ENCODE assay signal across 27 cellular contexts in genomic region chr2:63403820-63404219, GRCh38.
DNase-seq lines count a peak whose midpoint lies in the region; ATAC-seq, FAIRE-seq and TF ChIP-seq lines count a peak whose summit lies in the region.
"Had no signal": no experiment of that assay in that cellular context is flagged by ENCODE, and none has a peak within 500 bp of the region (broad histone marks: within the 10 kb centered on the region; RNA-seq: fewer than 3 reads in every experiment).

No MANE protein-coding gene starts in this region.

- H3K4me1 Mint-ChIP-seq in astrocyte (ENCODE audit: low read depth, unreplicated experiment), result no peaks in the 10 kb centered on the region
- peaks cover 4% of the 10 kb centered on the region for H3K4me1 Mint-ChIP-seq in glutamatergic neuron (ENCODE audit: low read depth, unreplicated experiment)
- peaks cover 0 to 17% (median 7%) of the 10 kb centered on the region in 4 donors for H3K4me1 Mint-ChIP-seq in naive thymus-derived CD8-positive, alpha-beta T cell
- H3K4me1 Mint-ChIP-seq: B cell had no signal

- H4K20me1 ChIP-seq in astrocyte (ENCODE audit: insufficient read depth, low read length), result no peaks in the 10 kb centered on the region
- H4K20me1 ChIP-seq in keratinocyte (ENCODE audit: control insufficient read depth, extremely low read depth, insufficient read depth, low read length), result no peaks in the 10 kb centered on the region
- H4K20me1 ChIP-seq: BLaER1 treated with 17β-estradiol and CSF1 and Interleukin-3, amounts not matched to agents 10 nM and 100 nM had no signal

- H3K36me3 Mint-ChIP-seq in astrocyte (ENCODE audit: low read depth, unreplicated experiment) (peaks cover 8% of the 10 kb centered on the region), glutamatergic neuron (ENCODE audit: unreplicated experiment) (no peaks in the 10 kb centered on the region)
- peaks cover 21 to 39% (median 34%) of the 10 kb centered on the region in 3 donors for H3K36me3 Mint-ChIP-seq in naive thymus-derived CD8-positive, alpha-beta T cell

- H3K36me3 ChIP-seq in astrocyte (ENCODE audit: insufficient read depth, low read length), result no peaks in the 10 kb centered on the region
- H3K36me3 ChIP-seq in keratinocyte (ENCODE audit: control insufficient read depth in 2 of 2, extremely low read depth in 1 of 2, insufficient read depth in 2 of 2, low read length in 2 of 2), result no peaks in the 10 kb centered on the region

- H3K79me2 ChIP-seq in astrocyte (ENCODE audit: insufficient read depth, low read length), result no peaks in the 10 kb centered on the region
- H3K79me2 ChIP-seq in keratinocyte (ENCODE audit: control insufficient read depth, insufficient read depth, low read length), result no peaks in the 10 kb centered on the region

- H3K27me3 Mint-ChIP-seq in astrocyte (ENCODE audit: low read depth, unreplicated experiment), result no peaks in the 10 kb centered on the region
- H3K27me3 Mint-ChIP-seq in glutamatergic neuron (ENCODE audit: unreplicated experiment), result no peaks in the 10 kb centered on the region
- no peaks in the 10 kb centered on the region for H3K27me3 Mint-ChIP-seq in naive thymus-derived CD8-positive, alpha-beta T cell
- H3K27me3 Mint-ChIP-seq: B cell; CD4-positive, alpha-beta T cell had no signal

- POLR2A ChIA-PET in A549 (lab: Yijun Ruan, JAX), result no interaction called here
- POLR2A ChIA-PET in naive thymus-derived CD8-positive, alpha-beta T cell (lab: Charles Lee), result no interaction called here

- no peak for DNase-seq in A549 (ENCODE audit: low read depth in 1 of 2, low spot score in 1 of 2)
- DNase-seq in D721Med (ENCODE audit: insufficient read length, low spot score), result no peak
- DNase-seq in astrocyte (ENCODE audit: low read depth), result no peak
- no peak for DNase-seq in keratinocyte (ENCODE audit: low read depth, low spot score)
- no peak for DNase-seq in glutamatergic neuron
- DNase-seq in naive thymus-derived CD8-positive, alpha-beta T cell, result no peak
- DNase-seq: 8988T; AML-193; Caco-2; Calu3; CD4-positive, alpha-beta T cell; CD8-positive, alpha-beta T cell; DMS 273 treated with DMSO at 0.1 percent for 48 hours; DMS153; DMS53; DMS79; DND-41; EL; GDM1 had no signal

- H3K27ac Mint-ChIP-seq in astrocyte (ENCODE audit: unreplicated experiment) (no peak overlapping the region), glutamatergic neuron (ENCODE audit: unreplicated experiment) (no peak overlapping the region)
- H3K27ac Mint-ChIP-seq in naive thymus-derived CD8-positive, alpha-beta T cell, result no peak overlapping the region
- H3K27ac Mint-ChIP-seq: B cell; CD4-positive, alpha-beta T cell; CD8-positive, alpha-beta T cell had no signal

- H3K9me1 ChIP-seq in keratinocyte (ENCODE audit: control insufficient read depth, extremely low read depth, insufficient read depth, low read length), result no peaks in the 10 kb centered on the region

- H3K9me3 ChIP-seq in A549 (peaks cover 9% of the 10 kb centered on the region; the same call in 2 of the 3 replicates), astrocyte (ENCODE audit: insufficient read depth, low read depth, low read length) (no peaks in the 10 kb centered on the region), keratinocyte (ENCODE audit: control insufficient read depth, low read depth, low read length) (no peaks in the 10 kb centered on the region)
- H3K9me3 ChIP-seq: Caco-2 had no signal

- H3K4me2 ChIP-seq in A549, result no peak overlapping the region
- H3K4me2 ChIP-seq in astrocyte (ENCODE audit: low read length), result no peak overlapping the region
- no peak overlapping the region for H3K4me2 ChIP-seq in keratinocyte (ENCODE audit: control insufficient read depth, extremely low read depth, insufficient read depth, low read depth, low read length)
- H3K4me2 ChIP-seq: BLaER1 treated with 17β-estradiol and CSF1 and Interleukin-3, amounts not matched to agents 10 nM and 100 nM had no signal

- dilution Hi-C loops in keratinocyte (cut with MboI; ENCODE audit: extremely low pct_ligation_motif_present, low sequenced_read_pairs), result no loop called here

- TF ChIP-seq CTCF in A549 (IDR thresholded peaks at IDR 0.05), result no peak
- no peak for TF ChIP-seq CTCF in D721Med (IDR thresholded peaks at IDR 0.05; ENCODE audit: insufficient read depth, missing control alignments)
- TF ChIP-seq CTCF in astrocyte (IDR thresholded peaks at IDR 0.05; ENCODE audit: insufficient read depth, low read depth, low read length), result no peak
- TF ChIP-seq CTCF in keratinocyte (optimal IDR thresholded peaks at IDR 0.05 in 1 of 3, IDR thresholded peaks at IDR 0.05 in 1 of 3, conservative IDR thresholded peaks at IDR 0.05 in 1 of 3; ENCODE audit: extremely low read depth in 1 of 3, insufficient read depth in 2 of 3, low read length in 3 of 3), result no peak
- no peak for TF ChIP-seq CTCF in glutamatergic neuron (IDR thresholded peaks at IDR 0.05; ENCODE audit: partially characterized antibody, unreplicated experiment)

- H3K9me3 Mint-ChIP-seq in astrocyte (ENCODE audit: unreplicated experiment) (no peaks in the 10 kb centered on the region), glutamatergic neuron (ENCODE audit: unreplicated experiment) (peaks cover 2% of the 10 kb centered on the region)
- H3K9me3 Mint-ChIP-seq in naive thymus-derived CD8-positive, alpha-beta T cell, result peaks cover 0 to 18% (median 6%) of the 10 kb centered on the region in 9 donors
- H3K9me3 Mint-ChIP-seq: CD4-positive, alpha-beta T cell had no signal

- H3K4me1 ChIP-seq in A549 (peaks cover 6% of the 10 kb centered on the region), astrocyte (ENCODE audit: insufficient read depth, low read length) (no peaks in the 10 kb centered on the region), keratinocyte (ENCODE audit: control insufficient read depth, extremely low read depth, insufficient read depth, low read length) (no peaks in the 10 kb centered on the region)
- H3K4me1 ChIP-seq: BLaER1 treated with 17β-estradiol and CSF1 and Interleukin-3, amounts not matched to agents 10 nM and 100 nM had no signal

- no peak overlapping the region for H3K4me3 ChIP-seq in A549
- no peak overlapping the region for H3K4me3 ChIP-seq in astrocyte (ENCODE audit: insufficient read depth, low read depth, low read length)
- H3K4me3 ChIP-seq in keratinocyte (ENCODE audit: control insufficient read depth in 2 of 3, extremely low read depth in 1 of 3, insufficient read depth in 2 of 3, low read depth in 1 of 3, low read length in 3 of 3), result no peak overlapping the region
- H3K4me3 ChIP-seq: BLaER1 treated with 17β-estradiol and CSF1 and Interleukin-3, amounts not matched to agents 10 nM and 100 nM; GM12878 had no signal

- no peak overlapping the region for H3K4me3 Mint-ChIP-seq in astrocyte (ENCODE audit: unreplicated experiment)
- H3K4me3 Mint-ChIP-seq in glutamatergic neuron (ENCODE audit: unreplicated experiment), result no peak overlapping the region
- no peak overlapping the region for H3K4me3 Mint-ChIP-seq in naive thymus-derived CD8-positive, alpha-beta T cell
- H3K4me3 Mint-ChIP-seq: B cell; CD4-positive, alpha-beta T cell; CD8-positive, alpha-beta T cell had no signal

- H3K27me3 ChIP-seq in astrocyte (ENCODE audit: insufficient read depth, low read length), result no peaks in the 10 kb centered on the region
- H3K27me3 ChIP-seq in keratinocyte (ENCODE audit: control insufficient read depth, extremely low read depth, insufficient read depth, low read length), result no peaks in the 10 kb centered on the region
- H3K27me3 ChIP-seq: BLaER1 treated with 17β-estradiol and CSF1 and Interleukin-3, amounts not matched to agents 10 nM and 100 nM had no signal

- CTCF ChIA-PET in A549 (lab: Yijun Ruan, JAX), result no interaction called here

- H3K27ac ChIP-seq in A549 (no peak overlapping the region), astrocyte (ENCODE audit: low read depth, low read length) (no peak overlapping the region), keratinocyte (ENCODE audit: control insufficient read depth, insufficient read depth, low read length) (no peak overlapping the region)
- H3K27ac ChIP-seq: BLaER1 treated with 17β-estradiol and CSF1 and Interleukin-3, amounts not matched to agents 10 nM and 100 nM; C4-2B had no signal

- no peak for FAIRE-seq in A549 (lab: Jason Lieb, UNC)
- FAIRE-seq in D721Med (lab: Jason Lieb, UNC), result peak; percentile 6
- FAIRE-seq in astrocyte (lab: Jason Lieb, UNC), result peak; percentile 47
- FAIRE-seq in keratinocyte (lab: Jason Lieb, UNC), result peak; percentile 39
- FAIRE-seq: A204.1, GM12878, GM12892, GM18507 had no signal

- ATAC-seq in A549 (no peak), GM19328 (IDR thresholded peaks at IDR 0.05; ENCODE audit: unreplicated experiment) (no peak)
- ATAC-seq in naive thymus-derived CD8-positive, alpha-beta T cell, result no peak
- ATAC-seq: CD8-positive, alpha-beta T cell; GM12878 had no signal

- TF ChIP-seq EP300 in A549 (IDR thresholded peaks at IDR 0.05), result no peak

- no peak overlapping the region for H2AFZ ChIP-seq in astrocyte (ENCODE audit: low read depth, low read length)
- no peak overlapping the region for H2AFZ ChIP-seq in keratinocyte (ENCODE audit: control insufficient read depth, low read length)

- no peak overlapping the region for H3K9ac ChIP-seq in astrocyte (ENCODE audit: low read length)
- H3K9ac ChIP-seq in keratinocyte (ENCODE audit: control insufficient read depth, extremely low read depth, insufficient read depth, low read length), result no peak overlapping the region
- H3K9ac ChIP-seq: BLaER1 treated with 17β-estradiol and CSF1 and Interleukin-3, amounts not matched to agents 10 nM and 100 nM had no signal

- no peak for TF ChIP-seq RAD21 in A549 (conservative IDR thresholded peaks at IDR 0.05 in 1 of 2, IDR thresholded peaks at IDR 0.05 in 1 of 2)

- TF ChIP-seq POLR2A in A549 (IDR thresholded peaks at IDR 0.05; ENCODE audit: low read length), result no peak

TF ChIP-seq in A549, 52 proteins besides CTCF, POLR2A, EP300 and RAD21:
- TF ChIP-seq JUN (IDR thresholded peaks at IDR 0.05) (no peak), MAFK (IDR thresholded peaks at IDR 0.05; ENCODE audit: partially characterized antibody) (peak; percentile 53)
